In genomic region chr15:40744810-40745152, GRCh38 we compare ENCODE assay signal across 1 cellular context.
TF ChIP-seq lines count a peak whose summit lies in the region.

No MANE protein-coding gene starts in this region.

TF ChIP-seq in SK-N-SH treated with all-trans-retinoic acid at 6 μM for 48 hours, 23 proteins besides CTCF, POLR2A, EP300 and RAD21 (continued from another document):
- TF ChIP-seq ZFP30 (CRISPR knock-in tag; IDR thresholded peaks at IDR 0.05) (no peak), BACH2 (CRISPR knock-in tag; IDR thresholded peaks at IDR 0.05; ENCODE audit: borderline replicate concordance) (no peak), ZC3H10 (CRISPR knock-in tag; IDR thresholded peaks at IDR 0.05) (no peak), CSRNP3 (CRISPR knock-in tag; IDR thresholded peaks at IDR 0.05) (no peak), TSHZ2 (CRISPR knock-in tag; IDR thresholded peaks at IDR 0.05) (no peak)
